In the genomic region with DNA sequence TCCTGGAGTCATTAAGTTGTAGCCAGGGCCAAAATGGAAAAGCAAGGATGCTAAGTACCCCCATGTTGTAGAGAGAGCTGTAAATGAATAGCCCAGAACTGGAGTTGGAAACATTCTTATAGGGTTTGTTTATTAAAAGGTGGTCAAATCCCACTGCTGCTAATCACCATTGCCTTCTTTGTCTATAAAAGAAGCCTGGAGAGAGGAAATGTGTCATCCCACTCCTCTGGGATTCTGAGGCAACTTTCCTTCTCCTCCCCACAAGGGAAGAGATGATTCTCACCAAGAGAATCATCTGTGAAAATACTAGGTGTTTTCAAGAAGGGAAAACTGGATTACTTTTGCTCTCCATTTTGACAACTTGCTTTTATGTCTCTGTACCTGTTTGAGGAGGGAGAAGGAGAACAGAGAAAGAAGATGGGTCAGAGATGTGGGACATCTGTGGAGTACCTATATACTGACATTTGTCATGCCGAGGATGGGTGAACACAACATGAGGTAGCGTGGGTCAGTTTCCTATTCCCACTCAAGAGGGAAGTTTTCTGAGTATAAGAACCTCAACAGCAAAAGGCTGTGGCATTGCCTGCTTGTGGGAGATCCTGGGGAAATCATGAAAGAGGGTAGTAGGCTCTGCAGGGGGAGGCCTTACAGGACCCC, we compare ENCODE assay signal across 22 cellular contexts.
DNase-seq lines count a peak whose midpoint lies in the region; ATAC-seq and TF ChIP-seq lines count a peak whose summit lies in the region.
"Had no signal": no experiment of that assay in that cellular context is flagged by ENCODE, and none has a peak within 500 bp of the region (broad histone marks: within the 10 kb centered on the region; RNA-seq: fewer than 3 reads in every experiment).

No MANE protein-coding gene starts in this region.

- TF ChIP-seq CTCF in epithelial cell of esophagus (IDR thresholded peaks at IDR 0.05; ENCODE audit: insufficient read depth, low read depth, low read length, missing control alignments), result no peak

- peak; percentile 60 to 76 for ATAC-seq in stimulated activated naive B cell treated with anti-CD40 and anti-IgM and Interleukin-4, amounts not matched to agents 10 μg/mL and 1 μg/mL and 100 μg/mL, for 72 hours (replicated peaks)
- ATAC-seq: CD8-positive, alpha-beta T cell; GM23338 had no signal

- peaks cover 11 to 28% of the 10 kb centered on the region in 2 donors for H3K4me1 Mint-ChIP-seq in stimulated activated naive B cell treated with anti-CD40 and anti-IgM and Interleukin-4, amounts not matched to agents 10 μg/mL and 1 μg/mL and 100 μg/mL, for 72 hours
- H3K4me1 Mint-ChIP-seq: GM23338 had no signal

- H3K4me3 Mint-ChIP-seq in stimulated activated naive B cell treated with anti-CD40 and anti-IgM and Interleukin-4, amounts not matched to agents 10 μg/mL and 1 μg/mL and 100 μg/mL, for 72 hours, result no peak overlapping the region
- H3K4me3 Mint-ChIP-seq: CD8-positive, alpha-beta T cell; GM23338 had no signal

- peaks cover 0 to 6% of the 10 kb centered on the region in 2 donors for H3K27me3 Mint-ChIP-seq in stimulated activated naive B cell treated with anti-CD40 and anti-IgM and Interleukin-4, amounts not matched to agents 10 μg/mL and 1 μg/mL and 100 μg/mL, for 72 hours

- DNase-seq in ELR (ENCODE audit: low read depth) (peak; percentile 42), NCI-H226 (peak; percentile 13), epithelial cell of esophagus (ENCODE audit: low read depth) (peak; percentile 12), GF-D8 (lab: John Stamatoyannopoulos, UW) (no peak), NCI-H2196 treated with DMSO at 0.1 percent for 48 hours (lab: John Stamatoyannopoulos, UW; ENCODE audit: unreplicated experiment) (no peak)
- no peak for DNase-seq in stimulated activated naive B cell treated with anti-CD40 and anti-IgM and Interleukin-4, amounts not matched to agents 10 μg/mL and 1 μg/mL and 100 μg/mL, for 72 hours
- no peak for DNase-seq in stimulated activated naive CD4-positive, alpha-beta T cell (lab: John Stamatoyannopoulos, UW)
- DNase-seq: C1 segment of cervical spinal cord; Caco-2; CD8-positive, alpha-beta T cell; Karpas-422; NCI-H1092 treated with DMSO at 0.1 percent for 48 hours; NCI-H1436; NCI-H187; NCI-H2171 treated with DMSO at 0.1 percent for 48 hours; NCI-H446; NCI-H524 treated with DMSO at 0.1 percent for 48 hours; NCI-H774; SK-N-SH; SW 1271 had no signal

- peaks cover 0 to 4% of the 10 kb centered on the region in 2 donors for H3K36me3 Mint-ChIP-seq in stimulated activated naive B cell treated with anti-CD40 and anti-IgM and Interleukin-4, amounts not matched to agents 10 μg/mL and 1 μg/mL and 100 μg/mL, for 72 hours
- H3K36me3 Mint-ChIP-seq: CD8-positive, alpha-beta T cell had no signal

- no peak overlapping the region for H3K27ac Mint-ChIP-seq in stimulated activated naive B cell treated with anti-CD40 and anti-IgM and Interleukin-4, amounts not matched to agents 10 μg/mL and 1 μg/mL and 100 μg/mL, for 72 hours
- H3K27ac Mint-ChIP-seq: CD8-positive, alpha-beta T cell; GM23338 had no signal

- no peak overlapping the region for H3K4me3 ChIP-seq in epithelial cell of esophagus (ENCODE audit: low read length)
- H3K4me3 ChIP-seq: GM23338, HAP-1 had no signal

- peaks cover 0 to 2% of the 10 kb centered on the region in 2 donors for H3K9me3 Mint-ChIP-seq in stimulated activated naive B cell treated with anti-CD40 and anti-IgM and Interleukin-4, amounts not matched to agents 10 μg/mL and 1 μg/mL and 100 μg/mL, for 72 hours
- H3K9me3 Mint-ChIP-seq: CD8-positive, alpha-beta T cell; GM23338 had no signal

Comparison
In these comparisons a context has a peak if more than half of its experiments do, and no peak if none do; other contexts are left out.
1. DNase-seq: peak in ELR (single experiment), NCI-H226 (single experiment) and epithelial cell of esophagus (single experiment); none in stimulated activated naive B cell treated with anti-CD40 and anti-IgM and Interleukin-4, amounts not matched to agents 10 μg/mL and 1 μg/mL and 100 μg/mL, for 72 hours (single experiment), GF-D8 (single experiment), NCI-H2196 treated with DMSO at 0.1 percent for 48 hours (single experiment) and stimulated activated naive CD4-positive, alpha-beta T cell (0 of 6).